ENCODE assay signal across 1 cellular context in the genomic region with DNA sequence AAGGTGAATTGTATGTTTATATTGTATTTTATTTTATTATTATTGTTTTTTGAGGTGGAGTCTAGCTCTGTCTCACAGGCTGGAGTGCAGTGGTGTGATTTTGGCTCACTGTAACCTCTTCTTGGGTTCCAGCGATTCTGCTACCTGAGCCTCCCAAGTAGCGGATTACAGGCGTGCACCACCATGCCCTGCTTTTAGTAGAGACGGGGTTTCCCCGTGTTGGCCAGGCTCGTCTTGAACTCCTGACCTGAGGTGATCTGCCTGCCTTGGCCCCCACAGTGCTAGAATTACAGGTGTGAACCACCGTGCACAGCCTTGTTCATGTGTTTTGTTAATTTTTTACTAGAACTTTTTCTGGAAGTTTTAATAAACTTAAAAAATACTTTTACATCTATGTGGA.
TF ChIP-seq lines count a peak whose summit lies in the region.

No MANE protein-coding gene starts in this region.

TF ChIP-seq in HepG2, 621 proteins besides CTCF, POLR2A, EP300 and RAD21:
- TF ChIP-seq ZNF567 (CRISPR knock-in tag; IDR thresholded peaks at IDR 0.05; ENCODE audit: borderline replicate concordance) (no peak), GATA4 (IDR thresholded peaks at IDR 0.05; ENCODE audit: borderline replicate concordance, low read depth) (no peak), ZNF143 (CRISPR knock-in tag; IDR thresholded peaks at IDR 0.05) (no peak), ZNF652 (CRISPR knock-in tag; IDR thresholded peaks at IDR 0.05; ENCODE audit: borderline replicate concordance, low read depth) (no peak), RFX1 (IDR thresholded peaks at IDR 0.05) (no peak)
